27 cellular contexts compared by ENCODE assay signal in genomic region chr17:49525831-49526741, GRCh38. TPM values are rescaled to one million over a fixed set of nuclear protein-coding genes. Genes with fewer than 3 reads are reported as not detected.
DNase-seq lines count a peak whose midpoint lies in the region; ATAC-seq, FAIRE-seq and TF ChIP-seq lines count a peak whose summit lies in the region.
"Had no signal": no experiment of that assay in that cellular context is flagged by ENCODE, and none has a peak within 500 bp of the region (broad histone marks: within the 10 kb centered on the region; RNA-seq: fewer than 3 reads in every experiment).

No MANE protein-coding gene starts in this region.

- intact Hi-C loops in HepG2 (cut with micrococcal nuclease; ENCODE audit: unreplicated experiment) (no loop called here), natural killer cell (cut with micrococcal nuclease) (no loop called here), aorta (cut with DNase I) (no loop called here)

- H4K20me1 ChIP-seq in HepG2 (ENCODE audit: insufficient read depth, low read length) = no peaks in the 10 kb centered on the region

- no peak for TF ChIP-seq RAD21 in liver (IDR thresholded peaks at IDR 0.05)
- no peak for TF ChIP-seq RAD21 in HepG2 (CRISPR knock-in tag; IDR thresholded peaks at IDR 0.05)

- in situ Hi-C loops in HepG2 (cut with HindIII; ENCODE audit: extremely low pct_ligation_motif_present, low pct_unique_long_range_greater_than_20kb) = no loop called here

- no peak for TF ChIP-seq POLR2A in HepG2 (IDR thresholded peaks at IDR 0.05; ENCODE audit: insufficient read depth in 1 of 2, low read depth in 2 of 2, low read length in 2 of 2)

- H2AFZ ChIP-seq in HepG2 (ENCODE audit: low read length) = no peak overlapping the region

- no peaks in the 10 kb centered on the region for H3K36me3 Mint-ChIP-seq in endodermal cell (ENCODE audit: low read depth)
- H3K36me3 Mint-ChIP-seq in natural killer cell = no peaks in the 10 kb centered on the region
- no peaks in the 10 kb centered on the region for H3K36me3 Mint-ChIP-seq in HFFc6 (ENCODE audit: low read depth)
- no peaks in the 10 kb centered on the region for H3K36me3 Mint-ChIP-seq in T-cell
- H3K36me3 Mint-ChIP-seq: stimulated activated memory B cell treated with anti-CD40 and anti-IgM and Interleukin-4, amounts not matched to agents 10 μg/mL and 1 μg/mL and 100 μg/mL, for 72 hours had no signal

- CTCF ChIA-PET in HepG2 (lab: Yijun Ruan, JAX; ENCODE audit: low intra/inter-chr PET ratio, low total read pairs) = no interaction called here
- CTCF ChIA-PET in T-cell (lab: Charles Lee) = no interaction called here

- no peak for TF ChIP-seq EP300 in HepG2 (IDR thresholded peaks at IDR 0.05; ENCODE audit: low read depth in 2 of 2, low read length in 2 of 2)
- no peak for TF ChIP-seq EP300 in HepG2 (CRISPR knock-in tag; IDR thresholded peaks at IDR 0.05; ENCODE audit: borderline replicate concordance)

- peak overlapping the region; percentile 5 to 15 for H3K27ac ChIP-seq in liver (ENCODE audit: low read depth in 1 of 2, low read length in 2 of 2)
- H3K27ac ChIP-seq in HepG2 (ENCODE audit: extremely low read length, insufficient read depth, low read length) = no peak overlapping the region
- no peak overlapping the region for H3K27ac ChIP-seq in endodermal cell (ENCODE audit: low read depth, low read length)
- H3K27ac ChIP-seq in aorta (ENCODE audit: low read depth in 1 of 2, low read length in 2 of 2) = no peak overlapping the region
- H3K27ac ChIP-seq: ascending aorta, thoracic aorta, WERI-Rb-1 had no signal

- H3K27me3 ChIP-seq in liver (ENCODE audit: control insufficient read depth in 4 of 4, insufficient read depth in 4 of 4, low read length in 3 of 4) (no peaks in the 10 kb centered on the region), HepG2 (ENCODE audit: control insufficient read depth in 1 of 2, insufficient read depth in 2 of 2, low read length in 2 of 2) (peaks cover 2 to 58% of the 10 kb centered on the region in 2 experiments), endodermal cell (ENCODE audit: control insufficient read depth, insufficient read depth, low read length, poor library complexity, severe bottlenecking) (no peaks in the 10 kb centered on the region), aorta (ENCODE audit: control insufficient read depth in 1 of 2, insufficient read depth in 2 of 2, low read length in 1 of 2) (no peaks in the 10 kb centered on the region)
- H3K27me3 ChIP-seq: ascending aorta had no signal

- no peaks in the 10 kb centered on the region for H3K4me1 Mint-ChIP-seq in endodermal cell
- no peaks in the 10 kb centered on the region for H3K4me1 Mint-ChIP-seq in natural killer cell
- no peaks in the 10 kb centered on the region for H3K4me1 Mint-ChIP-seq in HFFc6 (ENCODE audit: low read depth)
- peaks cover 8 to 13% (median 8%) of the 10 kb centered on the region in 3 donors for H3K4me1 Mint-ChIP-seq in T-cell
- H3K4me1 Mint-ChIP-seq: stimulated activated memory B cell treated with anti-CD40 and anti-IgM and Interleukin-4, amounts not matched to agents 10 μg/mL and 1 μg/mL and 100 μg/mL, for 72 hours had no signal

- BruUV-seq in HepG2 (replicated peaks; lab: Mats Ljungman, UMichigan) = no TSS peak

- 80% methylated on average over 24 of the region's 24 CpGs for WGBS in liver
- WGBS in HepG2 (ENCODE audit: low lambda C conversion rate) = 61% methylated on average over 21 of the region's 24 CpGs
- 87 to 88% methylated on average over 19 to 24 of the region's 24 CpGs for WGBS in endodermal cell (ENCODE audit: insufficient coverage in 1 of 2, insufficient read length in 1 of 2), 2 experiments
- 59 to 67% methylated on average over 24 of the region's 24 CpGs for WGBS in aorta, 2 donors

- H3K4me2 ChIP-seq in HepG2 (ENCODE audit: low read depth, low read length) = no peak overlapping the region

- H3K4me1 ChIP-seq in liver (ENCODE audit: control insufficient read depth in 4 of 4, insufficient read depth in 4 of 4, low read length in 3 of 4) (peaks cover 0 to 3% (median 0%) of the 10 kb centered on the region in 4 donors), HepG2 (ENCODE audit: insufficient read depth, low read length) (0 out of 2 replicates have a peak, but pooled peaks cover 6% of the 10 kb centered on the region), endodermal cell (ENCODE audit: control insufficient read depth, insufficient read depth, low read length) (no peaks in the 10 kb centered on the region), aorta (ENCODE audit: control insufficient read depth in 1 of 2, insufficient read depth in 2 of 2, low read length in 2 of 2) (no peaks in the 10 kb centered on the region)
- H3K4me1 ChIP-seq: ascending aorta had no signal

- H3K36me3 ChIP-seq in liver (ENCODE audit: control insufficient read depth in 4 of 4, insufficient read depth in 3 of 4, low read depth in 1 of 4, low read length in 3 of 4) = no peaks in the 10 kb centered on the region
- H3K36me3 ChIP-seq in HepG2 (replicated peaks in 1 of 2; ENCODE audit: control insufficient read depth in 1 of 2, insufficient read depth in 2 of 2, low read length in 2 of 2) = no peaks in the 10 kb centered on the region
- no peaks in the 10 kb centered on the region for H3K36me3 ChIP-seq in endodermal cell (ENCODE audit: control insufficient read depth, insufficient read depth, low read length)
- H3K36me3 ChIP-seq in aorta (ENCODE audit: control insufficient read depth in 1 of 2, insufficient read depth in 2 of 2, low read length in 1 of 2) = no peaks in the 10 kb centered on the region
- H3K36me3 ChIP-seq: ascending aorta, thoracic aorta, WERI-Rb-1 had no signal

- H3K9me3 ChIP-seq in liver (ENCODE audit: control insufficient read depth in 4 of 4, low read length in 3 of 4) (no peaks in the 10 kb centered on the region), HepG2 (ENCODE audit: low read length) (no peaks in the 10 kb centered on the region), endodermal cell (ENCODE audit: control insufficient read depth, low read length) (no peaks in the 10 kb centered on the region), aorta (ENCODE audit: control insufficient read depth, low read length) (no peaks in the 10 kb centered on the region)
- H3K9me3 ChIP-seq: ascending aorta, thoracic aorta had no signal

- no peaks in the 10 kb centered on the region for H3K9me3 Mint-ChIP-seq in endodermal cell
- no peaks in the 10 kb centered on the region for H3K9me3 Mint-ChIP-seq in natural killer cell
- no peaks in the 10 kb centered on the region for H3K9me3 Mint-ChIP-seq in HFFc6
- no peaks in the 10 kb centered on the region for H3K9me3 Mint-ChIP-seq in T-cell
- H3K9me3 Mint-ChIP-seq: stimulated activated memory B cell treated with anti-CD40 and anti-IgM and Interleukin-4, amounts not matched to agents 10 μg/mL and 1 μg/mL and 100 μg/mL, for 72 hours; T-helper 2 cell treated with Interferon-gamma antibody and Interleukin-4, amounts not matched to agents 5 μg/mL and 100 μg/mL, for 36 hours had no signal

- no peak overlapping the region for H3K4me3 ChIP-seq in liver (ENCODE audit: low read depth in 1 of 3, low read length in 3 of 3)
- H3K4me3 ChIP-seq in HepG2 (replicated peaks in 1 of 3; ENCODE audit: insufficient read depth in 1 of 3, low read depth in 2 of 3, low read length in 3 of 3) = no peak overlapping the region
- no peak overlapping the region for H3K4me3 ChIP-seq in endodermal cell (ENCODE audit: low read length)
- no peak overlapping the region for H3K4me3 ChIP-seq in aorta (ENCODE audit: low read length in 2 of 2)
- H3K4me3 ChIP-seq: ascending aorta, lung, thoracic aorta had no signal

- H3K27me3 Mint-ChIP-seq in endodermal cell (ENCODE audit: insufficient read depth) (peaks cover 6% of the 10 kb centered on the region), natural killer cell (ENCODE audit: low read depth in 2 of 2) (peaks cover 0 to 12% of the 10 kb centered on the region in 2 donors), HFFc6 (ENCODE audit: insufficient read depth) (peaks cover 56% of the 10 kb centered on the region), T-cell (peaks cover 0 to 9% of the 10 kb centered on the region in 2 donors)

- POLR2A ChIA-PET in HepG2 (lab: Yijun Ruan, JAX) (no interaction called here), T-cell (lab: Charles Lee) (no interaction called here)

- no peaks in the 10 kb centered on the region for H3K79me2 ChIP-seq in HepG2 (ENCODE audit: insufficient read depth, low read length)

- no peak overlapping the region for H3K27ac Mint-ChIP-seq in endodermal cell
- no peak overlapping the region for H3K27ac Mint-ChIP-seq in natural killer cell
- H3K27ac Mint-ChIP-seq in HFFc6 = no peak overlapping the region
- H3K27ac Mint-ChIP-seq in T-cell = no peak overlapping the region
- H3K27ac Mint-ChIP-seq: stimulated activated memory B cell treated with anti-CD40 and anti-IgM and Interleukin-4, amounts not matched to agents 10 μg/mL and 1 μg/mL and 100 μg/mL, for 72 hours; T-helper 2 cell treated with Interferon-gamma antibody and Interleukin-4, amounts not matched to agents 5 μg/mL and 100 μg/mL, for 36 hours had no signal

- no peak for FAIRE-seq in HepG2 (lab: Jason Lieb, UNC)
- FAIRE-seq: endometrium, H1, RCC 7860 had no signal

- H3K4me3 Mint-ChIP-seq in endodermal cell (no peak overlapping the region), natural killer cell (no peak overlapping the region), HFFc6 (no peak overlapping the region), T-cell (no peak overlapping the region)
- H3K4me3 Mint-ChIP-seq: stimulated activated memory B cell treated with anti-CD40 and anti-IgM and Interleukin-4, amounts not matched to agents 10 μg/mL and 1 μg/mL and 100 μg/mL, for 72 hours; T-helper 2 cell treated with Interferon-gamma antibody and Interleukin-4, amounts not matched to agents 5 μg/mL and 100 μg/mL, for 36 hours had no signal

- ATAC-seq in HepG2 (no peak), natural killer cell (no peak), aorta (ENCODE audit: low FRiP score) (peak; percentile 62), T-cell (replicated peaks in 1 of 4) (no peak)
- ATAC-seq: stimulated activated memory B cell treated with anti-CD40 and anti-IgM and Interleukin-4, amounts not matched to agents 10 μg/mL and 1 μg/mL and 100 μg/mL, for 72 hours had no signal

- DNase-seq in HepG2 (ENCODE audit: low spot score) = no peak
- DNase-seq in endodermal cell = peak; percentile 55
- peak; percentile 7 for DNase-seq in natural killer cell
- DNase-seq in aorta = peak; percentile 49 to 71
- DNase-seq in Ammon's horn (ENCODE audit: low spot score) = no peak
- DNase-seq in HFFc6 = no peak
- no peak for DNase-seq in T-cell
- DNase-seq: ACHN; activated CD4-positive, alpha-beta T cell treated with anti-CD3 and anti-CD28 coated beads, Interleukin-2, amount 50 U/mL, for 48 hours; activated naive CD4-positive, alpha-beta T cell treated with anti-CD3 and anti-CD28 coated beads, Interleukin-2, amount 50 U/mL, for 16 hours; activated T-cell treated with anti-CD3 and anti-CD28 coated beads for 4 hours; GDM1; glutamatergic neuron; Karpas-422; NCI-H2029 treated with DMSO at 0.1 percent for 48 hours; NK-92 treated with Interleukin-12 subunit alpha and Interleukin-12 subunit beta, amount 100 ng/mL, for 24 hours; stimulated activated CD4-positive, alpha-beta T cell treated with anti-CD3 and anti-CD28 coated beads, Interleukin-1b, Interleukin-23, amount 100 ng/mL, for 48 hours; WERI-Rb-1 had no signal

- no peak for TF ChIP-seq CTCF in liver (IDR thresholded peaks at IDR 0.05; ENCODE audit: low read depth, low read length, missing input control)
- TF ChIP-seq CTCF in HepG2 (CRISPR knock-in tag; IDR thresholded peaks at IDR 0.05) = no peak
- TF ChIP-seq CTCF in endodermal cell (conservative IDR thresholded peaks at IDR 0.05) = no peak
- TF ChIP-seq CTCF in natural killer cell (IDR thresholded peaks at IDR 0.05) = no peak
- TF ChIP-seq CTCF in HFFc6 (IDR thresholded peaks at IDR 0.05) = no peak

- H3K9ac ChIP-seq in liver (ENCODE audit: low read depth in 1 of 2, low read length in 2 of 2) (no peak overlapping the region), HepG2 (ENCODE audit: insufficient read depth, low read depth, low read length) (no peak overlapping the region), endodermal cell (ENCODE audit: extremely low read depth, low read length, poor library complexity, severe bottlenecking) (no peak overlapping the region)

RNA-seq across cellular contexts. Expression of gene NGFR, which starts 31.0 kb away (rescaled TPM):
- total RNA-seq in liver = 10 to 100 TPM; 10.7 to 11.0 TPM
- polyA plus RNA-seq in liver = 10 to 100 TPM in 1 of 2 donors, 1 to 10 TPM in 1; 6.9 to 10.3 TPM
- total RNA-seq in HepG2 (2016; rRNA removed; fragmentation: Illumina TruSeq; extraction: Trizol) = 0.41 and 1.1 TPM in 2 replicates
- total RNA-seq in HepG2 (2016; cell fraction: cytosol; rRNA removed; fragmentation: Illumina TruSeq; extraction: Trizol; ENCODE audit: low read depth) = 0.10 TPM in 1 of 2 replicates, not detected in the other
- 0.30 and 1.4 TPM in 2 replicates for total RNA-seq in HepG2 (2016; cell fraction: insoluble cytoplasmic fraction; rRNA removed; fragmentation: Illumina TruSeq; extraction: Trizol)
- total RNA-seq in HepG2 (2016; cell fraction: membrane; rRNA removed; fragmentation: Illumina TruSeq; extraction: Trizol) = 0.21 and 0.40 TPM in 2 replicates
- total RNA-seq in HepG2 (2016; cell fraction: nucleus; rRNA removed; fragmentation: Illumina TruSeq; extraction: Trizol) = 1.3 and 1.6 TPM in 2 replicates
- 1.8 and 2.7 TPM in 2 replicates for polyA plus RNA-seq in HepG2 (2011; rRNA removed)
- polyA plus RNA-seq in HepG2 (2011; cell fraction: cytosol; rRNA removed) = 1.9 and 2.8 TPM in 2 replicates
- 1.5 and 2.5 TPM in 2 replicates for polyA plus RNA-seq in HepG2 (2011; cell fraction: nucleus; rRNA removed)
- polyA plus RNA-seq in HepG2 (2012) = 0.27 and 1.0 TPM in 2 replicates
- polyA plus RNA-seq in HepG2 (2016; cell fraction: cytosol; fragmentation: Illumina TruSeq; extraction: Trizol; ENCODE audit: low read depth) = 0.11 and 0.15 TPM in 2 replicates
- polyA plus RNA-seq in HepG2 (2016; cell fraction: insoluble cytoplasmic fraction; fragmentation: Illumina TruSeq; extraction: Trizol; ENCODE audit: low read depth) = 0.46 and 0.72 TPM in 2 replicates
- 0.15 and 0.29 TPM in 2 replicates for polyA plus RNA-seq in HepG2 (2016; cell fraction: membrane; fragmentation: Illumina TruSeq; extraction: Trizol; ENCODE audit: low read depth)
- 4.1 and 4.2 TPM in 2 replicates for polyA plus RNA-seq in HepG2 (2016; cell fraction: nucleus; fragmentation: Illumina TruSeq; extraction: Trizol; ENCODE audit: insufficient read depth, low read depth)
- polyA minus RNA-seq in HepG2 (2011; rRNA and poly(A)+ RNA removed; ENCODE audit: low replicate concordance) = 0.07 and 4.0 TPM in 2 replicates
- 1.2 and 1.3 TPM in 2 replicates for polyA minus RNA-seq in HepG2 (2011; cell fraction: cytosol; rRNA and poly(A)+ RNA removed)
- 0.39 and 0.62 TPM in 2 replicates for polyA minus RNA-seq in HepG2 (2011; cell fraction: nucleus; rRNA and poly(A)+ RNA removed)
- total RNA-seq in endodermal cell = 1 to 10 TPM; 1.3 to 1.6 TPM
- polyA plus RNA-seq in endodermal cell (2013, experiment 1 of 2) = 24.5 TPM
- 22.1 TPM for polyA plus RNA-seq in endodermal cell (2013, experiment 2 of 2)
- total RNA-seq in natural killer cell = 1 to 10 TPM in 2 of 3 donors, under 1 TPM in 1; 0.91 to 1.8 (median 1.2) TPM
- total RNA-seq in aorta = 10 to 100 TPM; 36.9 to 55.7 TPM
- 1 to 10 TPM in 1 of 2 donors, under 1 TPM in 1; 0.75 to 1.4 TPM for polyA plus RNA-seq in aorta
- total RNA-seq in HFFc6 (2021; fragmentation: NEBNext Ultra II Directional; extraction: Animal tissue kit (Norgen Biotek cat#: 25700)) = under 1 TPM in 5 of 6 experiments, not detected in 1; 0.07 to 0.14 (median 0.11) TPM
- under 1 TPM; 0.20 to 0.40 (median 0.29) TPM for total RNA-seq in T-cell

RNA-seq across cellular contexts. Expression of gene NXPH3, which starts 49.6 kb away (rescaled TPM):
- under 1 TPM in 1 of 2 donors, not detected in 1; 0.17 TPM for total RNA-seq in liver
- under 1 TPM in 1 of 2 donors, not detected in 1; 0.22 TPM for polyA plus RNA-seq in liver
- total RNA-seq in HepG2 (2016; rRNA removed; fragmentation: Illumina TruSeq; extraction: Trizol) = 0.04 and 0.08 TPM in 2 replicates
- not detected in 2 replicates for total RNA-seq in HepG2 (2016; cell fraction: cytosol; rRNA removed; fragmentation: Illumina TruSeq; extraction: Trizol; ENCODE audit: low read depth)
- 0.10 and 0.11 TPM in 2 replicates for total RNA-seq in HepG2 (2016; cell fraction: insoluble cytoplasmic fraction; rRNA removed; fragmentation: Illumina TruSeq; extraction: Trizol)
- total RNA-seq in HepG2 (2016; cell fraction: membrane; rRNA removed; fragmentation: Illumina TruSeq; extraction: Trizol) = not detected in 2 replicates
- not detected in 2 replicates for total RNA-seq in HepG2 (2016; cell fraction: nucleus; rRNA removed; fragmentation: Illumina TruSeq; extraction: Trizol)
- 0.48 and 0.58 TPM in 2 replicates for polyA plus RNA-seq in HepG2 (2011; rRNA removed)
- polyA plus RNA-seq in HepG2 (2011; cell fraction: cytosol; rRNA removed) = 0.31 and 0.54 TPM in 2 replicates
- 0.52 and 0.95 TPM in 2 replicates for polyA plus RNA-seq in HepG2 (2011; cell fraction: nucleus; rRNA removed)
- polyA plus RNA-seq in HepG2 (2012) = 0.24 and 0.31 TPM in 2 replicates
- polyA plus RNA-seq in HepG2 (2016; cell fraction: cytosol; fragmentation: Illumina TruSeq; extraction: Trizol; ENCODE audit: low read depth) = not detected in 2 replicates
- polyA plus RNA-seq in HepG2 (2016; cell fraction: insoluble cytoplasmic fraction; fragmentation: Illumina TruSeq; extraction: Trizol; ENCODE audit: low read depth) = not detected in 2 replicates
- 0.12 TPM in 1 of 2 replicates, not detected in the other for polyA plus RNA-seq in HepG2 (2016; cell fraction: membrane; fragmentation: Illumina TruSeq; extraction: Trizol; ENCODE audit: low read depth)
- 0.16 TPM in 1 of 2 replicates, not detected in the other for polyA plus RNA-seq in HepG2 (2016; cell fraction: nucleus; fragmentation: Illumina TruSeq; extraction: Trizol; ENCODE audit: insufficient read depth, low read depth)
- 0.28 TPM in 1 of 2 replicates, not detected in the other for polyA minus RNA-seq in HepG2 (2011; rRNA and poly(A)+ RNA removed; ENCODE audit: low replicate concordance)
- not detected in 2 replicates for polyA minus RNA-seq in HepG2 (2011; cell fraction: cytosol; rRNA and poly(A)+ RNA removed)
- polyA minus RNA-seq in HepG2 (2011; cell fraction: nucleus; rRNA and poly(A)+ RNA removed) = 0.26 and 0.50 TPM in 2 replicates
- total RNA-seq in endodermal cell = 1 to 10 TPM; 3.0 to 5.9 TPM
- polyA plus RNA-seq in endodermal cell (2013, experiment 1 of 2) = 1.4 TPM
- polyA plus RNA-seq in endodermal cell (2013, experiment 2 of 2) = 1.7 TPM
- total RNA-seq in natural killer cell = not detected
- total RNA-seq in aorta = 10 to 100 TPM; 72.0 to 87.5 TPM
- 10 to 100 TPM; 40.4 to 59.1 TPM for polyA plus RNA-seq in aorta
- total RNA-seq in HFFc6 (2021; fragmentation: NEBNext Ultra II Directional; extraction: Animal tissue kit (Norgen Biotek cat#: 25700)) = 1 to 10 TPM in 5 of 6 experiments, under 1 TPM in 1; 0.59 to 2.3 (median 1.5) TPM
- not detected for total RNA-seq in T-cell

Comparison
In these comparisons a context has a peak if more than half of its experiments do, and no peak if none do; other contexts are left out.
1. H3K27ac ChIP-seq: peak in liver (2 of 2); none in HepG2 (single experiment), endodermal cell (single experiment) and aorta (0 of 2).
2. DNase-seq: peak in endodermal cell (single experiment), natural killer cell (single experiment) and aorta (2 of 2); none in HepG2 (single experiment), Ammon's horn (single experiment), HFFc6 (single experiment) and T-cell (0 of 34).
3. RNA of gene NXPH3, which starts 49.6 kb away (total RNA-seq): 72.0 to 87.5 TPM in aorta; 3.0 to 5.9 TPM in endodermal cell, 0.59 to 2.3 TPM in HFFc6, 0.17 TPM in liver, 0.04 to 0.11 TPM in HepG2, not detected in natural killer cell and not detected in T-cell; every median in the first group is over 10 times any median in the second.